9 cellular contexts compared by ENCODE assay signal in the genomic region with DNA sequence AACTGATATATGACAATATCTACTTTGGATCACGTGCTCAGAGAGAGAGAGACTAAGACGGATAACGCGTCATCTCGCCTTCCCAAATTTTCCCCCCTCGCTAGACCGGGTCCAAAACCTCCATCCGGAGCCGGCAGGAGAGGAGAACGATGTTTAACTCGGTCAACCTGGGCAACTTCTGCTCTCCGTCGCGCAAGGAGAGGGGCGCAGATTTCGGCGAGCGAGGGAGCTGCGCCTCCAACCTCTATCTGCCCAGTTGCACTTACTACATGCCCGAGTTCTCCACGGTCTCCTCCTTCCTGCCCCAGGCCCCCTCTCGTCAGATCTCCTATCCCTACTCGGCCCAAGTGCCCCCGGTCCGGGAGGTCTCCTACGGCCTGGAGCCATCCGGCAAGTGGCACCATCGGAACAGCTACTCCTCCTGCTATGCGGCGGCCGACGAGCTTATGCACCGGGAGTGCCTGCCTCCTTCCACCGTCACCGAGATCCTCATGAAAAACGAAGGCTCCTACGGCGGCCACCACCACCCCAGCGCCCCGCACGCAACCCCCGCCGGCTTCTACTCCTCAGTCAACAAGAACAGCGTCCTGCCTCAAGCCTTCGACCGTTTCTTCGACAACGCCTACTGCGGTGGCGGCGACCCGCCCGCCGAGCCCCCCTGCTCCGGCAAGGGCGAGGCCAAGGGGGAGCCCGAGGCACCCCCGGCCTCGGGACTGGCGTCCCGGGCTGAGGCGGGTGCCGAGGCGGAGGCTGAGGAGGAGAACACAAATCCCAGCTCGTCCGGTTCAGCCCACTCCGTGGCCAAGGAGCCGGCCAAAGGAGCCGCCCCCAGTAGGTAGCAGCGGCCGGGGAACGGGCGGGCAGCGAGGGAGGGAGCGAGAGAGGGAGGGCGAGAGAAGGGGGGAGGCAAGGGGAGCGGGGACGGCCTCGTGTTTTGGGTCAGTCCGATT. TPM values are rescaled to one million over a fixed set of nuclear protein-coding genes. Genes with fewer than 3 reads are reported as not detected.
DNase-seq lines count a peak whose midpoint lies in the region; TF ChIP-seq lines count a peak whose summit lies in the region.
"Had no signal": no experiment of that assay in that cellular context is flagged by ENCODE, and none has a peak within 500 bp of the region (broad histone marks: within the 10 kb centered on the region; RNA-seq: fewer than 3 reads in every experiment).

Gene HOXC11, plus strand, starts transcription at position 34 of the 950 bp plus-strand sequence. Its CDS starts 116 bp downstream, at position 150.

- H3K27ac ChIP-seq in skin epidermis (peak within 1 kb of the TSS in 15 of 21 experiments; percentile 25 to 90 (median 74)), adrenal gland (no peak within 1 kb of the TSS)
- H3K27ac ChIP-seq: colonic mucosa had no signal

- in situ Hi-C loops in G401 (cut with HindIII; ENCODE audit: low sequenced_read_pairs) = no loop called here

- no peaks in the 10 kb centered on the region for H3K9me3 ChIP-seq in adrenal gland (replicated peaks in 1 of 3)
- H3K9me3 ChIP-seq: colonic mucosa had no signal

- H3K27ac Mint-ChIP-seq in T-helper 1 cell treated with Interleukin-12 subunit alpha and Interleukin-12 subunit beta and Interleukin-4 antibody, amounts not matched to agents 30 μg/mL and 1 μg/mL, for 36 hours = peak within 1 kb of the TSS; percentile 69

- DNase-seq in T-helper 1 cell = no peak
- DNase-seq in RPMI7951 (ENCODE audit: low read depth) = peak; percentile 41
- no peak for DNase-seq in fibroblast of villous mesenchyme (ENCODE audit: low read depth)
- no peak for DNase-seq in adrenal gland
- DNase-seq in effector CD8-positive, alpha-beta T cell (lab: John Stamatoyannopoulos, UW) = no peak
- DNase-seq in G401 (ENCODE audit: low spot score) = no peak
- DNase-seq: colonic mucosa had no signal

- no peaks in the 10 kb centered on the region for H3K36me3 ChIP-seq in adrenal gland (replicated peaks in 1 of 2)
- H3K36me3 ChIP-seq: colonic mucosa had no signal

- H3K27me3 ChIP-seq in adrenal gland = peaks cover 90% of the 10 kb centered on the region

- H3K4me1 ChIP-seq in adrenal gland (replicated peaks in 1 of 2) = peaks cover 9 to 19% of the 10 kb centered on the region in 2 donors
- H3K4me1 ChIP-seq: colonic mucosa had no signal

- TF ChIP-seq CTCF in fibroblast of villous mesenchyme (IDR thresholded peaks at IDR 0.05; ENCODE audit: insufficient read depth, low read depth, low read length) (no peak), adrenal gland (IDR thresholded peaks at IDR 0.05) (no peak)

- peaks cover 9% of the 10 kb centered on the region for H3K4me1 Mint-ChIP-seq in T-helper 1 cell treated with Interleukin-12 subunit alpha and Interleukin-12 subunit beta and Interleukin-4 antibody, amounts not matched to agents 30 μg/mL and 1 μg/mL, for 36 hours (ENCODE audit: low read depth)

- H3K27me3 Mint-ChIP-seq in T-helper 1 cell treated with Interleukin-12 subunit alpha and Interleukin-12 subunit beta and Interleukin-4 antibody, amounts not matched to agents 30 μg/mL and 1 μg/mL, for 36 hours (ENCODE audit: low read depth) = peaks cover 92% of the 10 kb centered on the region

- no peaks in the 10 kb centered on the region for H3K9me3 Mint-ChIP-seq in T-helper 1 cell treated with Interleukin-12 subunit alpha and Interleukin-12 subunit beta and Interleukin-4 antibody, amounts not matched to agents 30 μg/mL and 1 μg/mL, for 36 hours

- H3K36me3 Mint-ChIP-seq in T-helper 1 cell treated with Interleukin-12 subunit alpha and Interleukin-12 subunit beta and Interleukin-4 antibody, amounts not matched to agents 30 μg/mL and 1 μg/mL, for 36 hours (ENCODE audit: low read depth) = peaks cover 7% of the 10 kb centered on the region

- H3K4me3 ChIP-seq in fibroblast of villous mesenchyme (ENCODE audit: low read depth, low read length) = peak within 1 kb of the TSS; percentile 61
- peak within 1 kb of the TSS; percentile 15 to 48 (median 30) for H3K4me3 ChIP-seq in skin epidermis
- peak within 1 kb of the TSS in 1 of 4 donors; percentile 47 for H3K4me3 ChIP-seq in adrenal gland
- H3K4me3 ChIP-seq: colonic mucosa had no signal

- 4 to 6% (median 5%) methylated on average over 40 to 80 of the region's 80 CpGs for WGBS in adrenal gland, 4 donors

- H3K4me3 Mint-ChIP-seq in T-helper 1 cell treated with Interleukin-12 subunit alpha and Interleukin-12 subunit beta and Interleukin-4 antibody, amounts not matched to agents 30 μg/mL and 1 μg/mL, for 36 hours = no peak within 1 kb of the TSS

- TF ChIP-seq POLR2A in adrenal gland (IDR thresholded peaks at IDR 0.05) = no peak

- intact Hi-C loops in adrenal gland (cut with DNase I) = no loop called here

RNA-seq across cellular contexts. Expression of gene HOXC11, which starts in this region (rescaled TPM):
- 0.10 and 0.36 TPM in 2 replicates for total RNA-seq in RPMI7951 (2014; rRNA removed; shearing (Covaris generic))
- total RNA-seq in fibroblast of villous mesenchyme (0.86 and 2.9 TPM in 2 replicates), adrenal gland (not detected)
- not detected for polyA plus RNA-seq in adrenal gland
- total RNA-seq in G401 (2014; rRNA removed; shearing (Covaris generic)) = 2.1 and 2.3 TPM in 2 replicates
- total RNA-seq: colonic mucosa had no signal

Comparison
In these comparisons a context has a peak if more than half of its experiments do, and no peak if none do; other contexts are left out.
1. Peak in DNase-seq in RPMI7951; RNA of the gene not detected or under 1 TPM.
2. H3K27ac ChIP-seq: peak in skin epidermis (15 of 21); none in adrenal gland (0 of 5).